ENCODE assay signal across 10 cellular contexts in genomic region chr2:38092196-38092902, GRCh38. TPM values are rescaled to one million over a fixed set of nuclear protein-coding genes. Genes with fewer than 3 reads are reported as not detected.
A peak's percentile ranks its signal among the peaks of the same experiment; 100 is the strongest.
DNase-seq lines count a peak whose midpoint lies in the region; ATAC-seq and TF ChIP-seq lines count a peak whose summit lies in the region.
"Had no signal": no experiment of that assay in that cellular context is flagged by ENCODE, and none has a peak within 500 bp of the region (broad histone marks: within the 10 kb centered on the region; RNA-seq: fewer than 3 reads in every experiment).

No MANE protein-coding gene starts in this region.

- H4K8ac ChIP-seq in mesendoderm (ENCODE audit: low read depth, low read length) = no peak overlapping the region

- H3K4me2 ChIP-seq in mesendoderm (ENCODE audit: low read length) = no peak overlapping the region

- no peak for TF ChIP-seq CTCF in coronary artery (IDR thresholded peaks at IDR 0.05)

- H3K23ac ChIP-seq in mesendoderm (ENCODE audit: low read length) = no peak overlapping the region

- H3K4ac ChIP-seq in mesendoderm (ENCODE audit: low read depth, low read length) = peak overlapping the region; percentile 8

- ATAC-seq in Right ventricle myocardium inferior = peak; percentile 90

- H3K27me3 ChIP-seq in mesendoderm (ENCODE audit: insufficient read depth, low read length, poor library complexity) = no peaks in the 10 kb centered on the region

- WGBS in mesendoderm (ENCODE audit: extremely low coverage, insufficient coverage, low lambda C conversion rate) = no CpG with 5 or more reads among the region's 11 CpGs

- no peak overlapping the region for H3K4me3 ChIP-seq in coronary artery
- H3K4me3 ChIP-seq in mesendoderm (ENCODE audit: low read length) = no peak overlapping the region

- DNase-seq in Right ventricle myocardium inferior (ENCODE audit: missing footprints) (peak; percentile 72), cardiac septum (ENCODE audit: low spot score) (no peak), coronary artery (ENCODE audit: low spot score) (no peak), mesendoderm (peak; percentile 43), NCI-H1048 (lab: John Stamatoyannopoulos, UW) (no peak)
- no peak for DNase-seq in activated effector memory CD4-positive, alpha-beta T cell treated with anti-CD3 and anti-CD28 coated beads, Interleukin-2, amount 50 U/mL, for 16 hours
- no peak for DNase-seq in activated CD8-positive, alpha-beta memory T cell treated with anti-CD3 and anti-CD28 coated beads, Interleukin-2, amount 50 U/mL, for 4 hours
- no peak for DNase-seq in activated CD4-positive, alpha-beta T cell treated with anti-CD3 and anti-CD28 coated beads for 4 hours
- DNase-seq: HCEC 1CT, KG1 had no signal

- no peak overlapping the region for H2BK120ac ChIP-seq in mesendoderm (ENCODE audit: low read depth, low read length)

- no peak overlapping the region for H2BK15ac ChIP-seq in mesendoderm (replicated peaks; ENCODE audit: low read depth)

- peaks cover 24% of the 10 kb centered on the region for H3K4me1 ChIP-seq in mesendoderm (ENCODE audit: control insufficient read depth, low read depth, low read length)

- H2BK5ac ChIP-seq in mesendoderm (ENCODE audit: low read length) = peak overlapping the region; percentile 13

- H3K18ac ChIP-seq in mesendoderm (ENCODE audit: low read length) = peak overlapping the region; percentile 46

- H3K79me1 ChIP-seq in mesendoderm (ENCODE audit: low read length) = no peaks in the 10 kb centered on the region

- intact Hi-C loops in Right ventricle myocardium inferior (cut with DNase I) (no loop called here), cardiac septum (cut with DNase I) (loop anchor here (2.0 kb wide), 1 partner anchor 16 kb away; the partner anchor contains the start of gene CYP1B1)

- no peaks in the 10 kb centered on the region for H3K36me3 ChIP-seq in mesendoderm (ENCODE audit: control insufficient read depth, insufficient read depth, low read length)

- peak overlapping the region; percentile 63 for H3K56ac ChIP-seq in mesendoderm (ENCODE audit: low read length)

- no peak overlapping the region for H4K5ac ChIP-seq in mesendoderm (ENCODE audit: low read length)

- peak overlapping the region; percentile 40 for H2AK5ac ChIP-seq in mesendoderm (ENCODE audit: low read length)

- H3K9ac ChIP-seq in mesendoderm (ENCODE audit: low read length) = no peak overlapping the region

- H3K27ac ChIP-seq in coronary artery (peak overlapping the region; percentile 5 to 81), mesendoderm (ENCODE audit: low read depth, low read length) (no peak overlapping the region)

- H3K79me2 ChIP-seq in mesendoderm (ENCODE audit: control insufficient read depth, insufficient read depth, low read length) = no peaks in the 10 kb centered on the region

RNA-seq across cellular contexts. Expression of gene CYP1B1, which starts 16.4 kb away (rescaled TPM):
- total RNA-seq in Right ventricle myocardium inferior (19.6 TPM), cardiac septum (92.7 TPM)
- polyA plus RNA-seq in mesendoderm (2013, experiment 1 of 2) = 35.6 TPM
- 35.0 TPM for polyA plus RNA-seq in mesendoderm (2013, experiment 2 of 2)

Comparison
In these comparisons a context has a peak if more than half of its experiments do, and no peak if none do; other contexts are left out.
1. DNase-seq: peak in Right ventricle myocardium inferior (single experiment) and mesendoderm (single experiment); none in cardiac septum (single experiment), coronary artery (single experiment), activated effector memory CD4-positive, alpha-beta T cell treated with anti-CD3 and anti-CD28 coated beads, Interleukin-2, amount 50 U/mL, for 16 hours (single experiment), activated CD8-positive, alpha-beta memory T cell treated with anti-CD3 and anti-CD28 coated beads, Interleukin-2, amount 50 U/mL, for 4 hours (single experiment), activated CD4-positive, alpha-beta T cell treated with anti-CD3 and anti-CD28 coated beads for 4 hours (0 of 2) and NCI-H1048 (single experiment).